In genomic region chr7:32681174-32681518, GRCh38 we compare ENCODE assay signal across 19 cellular contexts.
"Had no signal": no experiment of that assay in that cellular context is flagged by ENCODE, and none has a peak within 500 bp of the region (broad histone marks: within the 10 kb centered on the region; RNA-seq: fewer than 3 reads in every experiment).

No MANE protein-coding gene starts in this region.

- H3K4me1 Mint-ChIP-seq: activated CD4-positive, alpha-beta T cell treated with anti-CD3 and anti-CD28 coated beads, Interleukin-2, amount 10 ng/mL, durations not matched to agents 7 days and 5 days; naive thymus-derived CD8-positive, alpha-beta T cell had no signal

- H3K9me3 ChIP-seq: heart left ventricle, transverse colon had no signal

- H3K27ac ChIP-seq: heart left ventricle, transverse colon had no signal

- H3K36me3 ChIP-seq: transverse colon had no signal

- H3K27me3 ChIP-seq: heart left ventricle, transverse colon had no signal

- FAIRE-seq: frontal cortex had no signal

- DNase-seq: activated CD4-positive, alpha-beta T cell treated with anti-CD3 and anti-CD28 coated beads, Interleukin-2, amount 10 ng/mL, durations not matched to agents 7 days and 5 days; activated CD4-positive, CD25-positive, alpha-beta regulatory T cell; activated naive CD8-positive, alpha-beta T cell treated with anti-CD3 and anti-CD28 coated beads, Interleukin-2, amount 10 ng/mL, durations not matched to agents 7 days and 5 days; anterior cingulate cortex; cerebellar nuclear complex; effector CD8-positive, alpha-beta T cell; heart left ventricle; naive thymus-derived CD8-positive, alpha-beta T cell; posterior cingulate gyrus; retina; stimulated activated CD4-positive, alpha-beta T cell treated with anti-CD3 and anti-CD28 coated beads, Interleukin-4, amount 100 ng/mL, for 1 hour; stimulated activated naive CD4-positive, alpha-beta T cell treated with Interleukin-2 at 50 U/mL for 16 hours; substantia nigra; SW 1271 had no signal

- H3K4me3 ChIP-seq: heart left ventricle, transverse colon had no signal

- ATAC-seq: heart left ventricle; left lobe of liver; naive thymus-derived CD8-positive, alpha-beta T cell had no signal

- H3K36me3 Mint-ChIP-seq: activated naive CD8-positive, alpha-beta T cell treated with anti-CD3 and anti-CD28 coated beads, Interleukin-2, amount 10 ng/mL, durations not matched to agents 7 days and 5 days; naive thymus-derived CD8-positive, alpha-beta T cell had no signal

- H3K9me3 Mint-ChIP-seq: activated CD4-positive, alpha-beta T cell treated with anti-CD3 and anti-CD28 coated beads, Interleukin-2, amount 10 ng/mL, durations not matched to agents 7 days and 5 days; activated naive CD8-positive, alpha-beta T cell treated with anti-CD3 and anti-CD28 coated beads, Interleukin-2, amount 10 ng/mL, durations not matched to agents 7 days and 5 days; activated T-helper 1 cell treated with anti-CD3 and anti-CD28 coated beads, Interleukin-12 subunit alpha, Interleukin-12 subunit beta, Interleukin-2, Interleukin-4 antibody, amounts not matched to agents 30 ng/mL and 10 ng/mL and 1 ng/mL, durations not matched to agents 14 hours and 24 hours and 36 hours; T-helper 2 cell treated with Interferon-gamma antibody and Interleukin-4, amounts not matched to agents 5 μg/mL and 100 μg/mL, for 36 hours had no signal

- H3K27ac Mint-ChIP-seq: activated CD4-positive, alpha-beta T cell treated with anti-CD3 and anti-CD28 coated beads, Interleukin-2, amount 10 ng/mL, durations not matched to agents 7 days and 5 days; activated naive CD8-positive, alpha-beta T cell treated with anti-CD3 and anti-CD28 coated beads, Interleukin-2, amount 10 ng/mL, durations not matched to agents 7 days and 5 days; activated T-helper 1 cell treated with anti-CD3 and anti-CD28 coated beads, Interleukin-12 subunit alpha, Interleukin-12 subunit beta, Interleukin-2, Interleukin-4 antibody, amounts not matched to agents 30 ng/mL and 10 ng/mL and 1 ng/mL, durations not matched to agents 14 hours and 24 hours and 36 hours; T-helper 2 cell treated with Interferon-gamma antibody and Interleukin-4, amounts not matched to agents 5 μg/mL and 100 μg/mL, for 36 hours had no signal

- H3K4me3 Mint-ChIP-seq: activated CD4-positive, alpha-beta T cell treated with anti-CD3 and anti-CD28 coated beads, Interleukin-2, amount 10 ng/mL, durations not matched to agents 7 days and 5 days; activated naive CD8-positive, alpha-beta T cell treated with anti-CD3 and anti-CD28 coated beads, Interleukin-2, amount 10 ng/mL, durations not matched to agents 7 days and 5 days; activated T-helper 1 cell treated with anti-CD3 and anti-CD28 coated beads, Interleukin-12 subunit alpha, Interleukin-12 subunit beta, Interleukin-2, Interleukin-4 antibody, amounts not matched to agents 30 ng/mL and 10 ng/mL and 1 ng/mL, durations not matched to agents 14 hours and 24 hours and 36 hours; naive thymus-derived CD8-positive, alpha-beta T cell; T-helper 2 cell treated with Interferon-gamma antibody and Interleukin-4, amounts not matched to agents 5 μg/mL and 100 μg/mL, for 36 hours had no signal
